20 cellular contexts compared by ENCODE assay signal in the genomic region with DNA sequence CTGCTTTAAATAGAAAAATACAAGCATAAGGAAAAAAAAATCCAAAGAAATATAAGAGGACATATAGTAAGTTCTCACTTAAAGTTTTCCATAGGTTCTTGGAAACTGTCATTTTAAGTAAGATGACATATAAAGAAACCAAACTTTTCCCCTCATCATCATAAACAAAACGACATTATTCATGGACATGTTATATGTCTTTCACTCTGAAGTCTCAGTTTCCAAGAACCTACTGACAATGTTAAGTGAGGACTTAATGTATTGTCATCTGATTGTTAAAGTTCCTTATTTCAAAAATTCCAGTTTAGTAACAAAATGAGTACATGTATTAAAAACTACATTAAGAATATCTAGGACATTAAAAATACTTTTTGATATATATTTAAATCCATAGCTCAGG.
DNase-seq lines count a peak whose midpoint lies in the region; ATAC-seq, FAIRE-seq and TF ChIP-seq lines count a peak whose summit lies in the region.
"Had no signal": no experiment of that assay in that cellular context is flagged by ENCODE, and none has a peak within 500 bp of the region (broad histone marks: within the 10 kb centered on the region; RNA-seq: fewer than 3 reads in every experiment).

No MANE protein-coding gene starts in this region.

- H3K27me3 ChIP-seq in PC-3 (ENCODE audit: low read length): no peaks in the 10 kb centered on the region

- H3F3A ChIP-seq in PC-3 (ENCODE audit: low read length, unreplicated experiment): no peaks in the 10 kb centered on the region

- no peaks in the 10 kb centered on the region for H4K20me1 ChIP-seq in PC-3 (ENCODE audit: low read length)

- no peak overlapping the region for H3K4me3 ChIP-seq in PC-3 (ENCODE audit: low read length)

- peaks cover 44% of the 10 kb centered on the region for H3K4me1 Mint-ChIP-seq in activated CD4-positive, alpha-beta T cell treated with anti-CD3 and anti-CD28 coated beads for 36 hours
- peaks cover 61% of the 10 kb centered on the region for H3K4me1 Mint-ChIP-seq in stimulated activated naive CD8-positive, alpha-beta T cell treated with anti-CD3 and anti-CD28 coated beads, Interleukin-15, amount 100 ng/mL, for 72 hours

- DNase-seq in activated CD4-positive, alpha-beta T cell treated with anti-CD3 and anti-CD28 coated beads for 36 hours: no peak
- no peak for DNase-seq in activated CD4-positive, alpha-beta T cell treated with anti-CD3 and anti-CD28 coated beads, Interleukin-2, amount 50 U/mL, for 48 hours
- DNase-seq in stimulated activated naive CD8-positive, alpha-beta T cell treated with anti-CD3 and anti-CD28 coated beads, Interleukin-15, Interleukin-2, amounts not matched to agents 100 U/mL and 50 U/mL, for 24 hours: no peak
- DNase-seq in stimulated activated naive CD8-positive, alpha-beta T cell treated with anti-CD3 and anti-CD28 coated beads, Interleukin-15, amount 100 ng/mL, for 72 hours: no peak
- no peak for DNase-seq in frontal cortex (ENCODE audit: low spot score in 2 of 2)
- no peak for DNase-seq in activated CD4-positive, CD25-positive, alpha-beta regulatory T cell (lab: John Stamatoyannopoulos, UW)
- no peak for DNase-seq in NCI-H446 (lab: John Stamatoyannopoulos, UW)
- no peak for DNase-seq in PC-3
- DNase-seq: 8988T, COR-L47, DMS 273 treated with DMSO at 0.1 percent for 48 hours, GDM1, H7, NCI-H1417, NCI-H187, NCI-H2107, NCI-H510A treated with DMSO at 0.1 percent for 48 hours, NCI-H774 had no signal

- intact Hi-C loops in activated CD4-positive, alpha-beta T cell treated with anti-CD3 and anti-CD28 coated beads for 36 hours (cut with DNase I, micrococcal nuclease): loop anchor here in 1 of 2 experiments (2.0 kb wide), 1 partner anchor 18 kb away; no protein-coding TSS in a partner anchor
- intact Hi-C loops in PC-3 (cut with micrococcal nuclease): no loop called here

- H3K27ac Mint-ChIP-seq in activated CD4-positive, alpha-beta T cell treated with anti-CD3 and anti-CD28 coated beads for 36 hours: peak overlapping the region; percentile 58
- H3K27ac Mint-ChIP-seq in stimulated activated naive CD8-positive, alpha-beta T cell treated with anti-CD3 and anti-CD28 coated beads, Interleukin-15, amount 100 ng/mL, for 72 hours: peak overlapping the region in 1 of 2 donors; percentile 69
- H3K27ac Mint-ChIP-seq: B cell had no signal

- peaks cover 78% of the 10 kb centered on the region for H3K36me3 Mint-ChIP-seq in activated CD4-positive, alpha-beta T cell treated with anti-CD3 and anti-CD28 coated beads for 36 hours (ENCODE audit: low read depth)

- H3K4me3 Mint-ChIP-seq in activated CD4-positive, alpha-beta T cell treated with anti-CD3 and anti-CD28 coated beads for 36 hours: no peak overlapping the region
- peak overlapping the region in 1 of 2 donors; percentile 15 for H3K4me3 Mint-ChIP-seq in stimulated activated naive CD8-positive, alpha-beta T cell treated with anti-CD3 and anti-CD28 coated beads, Interleukin-15, amount 100 ng/mL, for 72 hours
- H3K4me3 Mint-ChIP-seq: B cell had no signal

- no peak overlapping the region for H3K27ac ChIP-seq in PC-3 (ENCODE audit: low read length)
- H3K27ac ChIP-seq: HL-60 had no signal

- H3K4me1 ChIP-seq in PC-3 (ENCODE audit: insufficient read depth, low read length): no peaks in the 10 kb centered on the region

- peaks cover 5% of the 10 kb centered on the region for H3K9me3 Mint-ChIP-seq in activated CD4-positive, alpha-beta T cell treated with anti-CD3 and anti-CD28 coated beads for 36 hours (ENCODE audit: low read depth)
- peaks cover 7 to 8% of the 10 kb centered on the region in 2 donors for H3K9me3 Mint-ChIP-seq in stimulated activated naive CD8-positive, alpha-beta T cell treated with anti-CD3 and anti-CD28 coated beads, Interleukin-15, amount 100 ng/mL, for 72 hours

- H3K9ac ChIP-seq in PC-3 (ENCODE audit: low read length): no peak overlapping the region

- FAIRE-seq in frontal cortex (lab: Jason Lieb, UNC): peak; percentile 42

- H3K79me2 ChIP-seq in PC-3 (ENCODE audit: low read length): no peaks in the 10 kb centered on the region

- no TSS peak for BruUV-seq in PC-3 (replicated peaks; lab: Mats Ljungman, UMichigan)

- H3K9me2 ChIP-seq in PC-3 (replicated peaks; ENCODE audit: low read length): no peaks in the 10 kb centered on the region

- peak; percentile 64 for ATAC-seq in activated CD4-positive, alpha-beta T cell treated with anti-CD3 and anti-CD28 coated beads for 36 hours
- ATAC-seq in stimulated activated naive CD8-positive, alpha-beta T cell treated with anti-CD3 and anti-CD28 coated beads, Interleukin-15, Interleukin-2, amounts not matched to agents 100 U/mL and 50 U/mL, for 24 hours: peak; percentile 28
- ATAC-seq in stimulated activated naive CD8-positive, alpha-beta T cell treated with anti-CD3 and anti-CD28 coated beads, Interleukin-15, amount 100 ng/mL, for 72 hours: no peak
- no peak for ATAC-seq in PC-3

- no peaks in the 10 kb centered on the region for H3K27me3 Mint-ChIP-seq in activated CD4-positive, alpha-beta T cell treated with anti-CD3 and anti-CD28 coated beads for 36 hours
- H3K27me3 Mint-ChIP-seq in stimulated activated naive CD8-positive, alpha-beta T cell treated with anti-CD3 and anti-CD28 coated beads, Interleukin-15, amount 100 ng/mL, for 72 hours: no peaks in the 10 kb centered on the region
- H3K27me3 Mint-ChIP-seq: B cell had no signal

- TF ChIP-seq CTCF in PC-3 (conservative IDR thresholded peaks at IDR 0.05; ENCODE audit: low read depth, low read length): no peak

- H3K4me2 ChIP-seq in PC-3 (ENCODE audit: low read length): no peak overlapping the region

- no peak overlapping the region for H2AFZ ChIP-seq in PC-3 (ENCODE audit: low read length)

- CTCF ChIA-PET in activated CD4-positive, alpha-beta T cell treated with anti-CD3 and anti-CD28 coated beads for 36 hours (lab: Charles Lee): interaction anchor here (1.1 to 2.0 kb wide), 6 partner anchors 9 to 74 kb away, joined by 3 to 6 read pairs (median 6); no protein-coding TSS in a partner anchor
- CTCF ChIA-PET in PC-3 (lab: Charles Lee): no interaction called here

- H3K36me3 ChIP-seq in PC-3 (ENCODE audit: low read depth, low read length): no peaks in the 10 kb centered on the region

- H3K9me3 ChIP-seq in PC-3 (ENCODE audit: low read length): no peaks in the 10 kb centered on the region

- POLR2A ChIA-PET in activated CD4-positive, alpha-beta T cell treated with anti-CD3 and anti-CD28 coated beads for 36 hours (lab: Charles Lee): interaction anchor here (0.6 kb wide), 4 partner anchors 17 to 569 kb away, joined by 3 to 6 read pairs (median 4); no protein-coding TSS in a partner anchor
- POLR2A ChIA-PET in PC-3 (lab: Charles Lee; ENCODE audit: unreplicated experiment): no interaction called here

Comparison
In these comparisons a context has a peak if more than half of its experiments do, and no peak if none do; other contexts are left out.
1. ATAC-seq: peak in activated CD4-positive, alpha-beta T cell treated with anti-CD3 and anti-CD28 coated beads for 36 hours (single experiment) and stimulated activated naive CD8-positive, alpha-beta T cell treated with anti-CD3 and anti-CD28 coated beads, Interleukin-15, Interleukin-2, amounts not matched to agents 100 U/mL and 50 U/mL, for 24 hours (single experiment); none in stimulated activated naive CD8-positive, alpha-beta T cell treated with anti-CD3 and anti-CD28 coated beads, Interleukin-15, amount 100 ng/mL, for 72 hours (single experiment) and PC-3 (single experiment).